Comparison of ENCODE assay signal across 11 cellular contexts in genomic region chr2:189662674-189663226, GRCh38. TPM values are rescaled to one million over a fixed set of nuclear protein-coding genes. Genes with fewer than 3 reads are reported as not detected.
A peak's percentile ranks its signal among the peaks of the same experiment; 100 is the strongest.
DNase-seq lines count a peak whose midpoint lies in the region; ATAC-seq and TF ChIP-seq lines count a peak whose summit lies in the region.
"Had no signal": no experiment of that assay in that cellular context is flagged by ENCODE, and none has a peak within 500 bp of the region (broad histone marks: within the 10 kb centered on the region; RNA-seq: fewer than 3 reads in every experiment).

No MANE protein-coding gene starts in this region.

- TF ChIP-seq EP300 in sigmoid colon (IDR thresholded peaks at IDR 0.05), result no peak

- H3K27me3 ChIP-seq in MG63, result no peaks in the 10 kb centered on the region
- H3K27me3 ChIP-seq in esophagus squamous epithelium, result no peaks in the 10 kb centered on the region
- no peaks in the 10 kb centered on the region for H3K27me3 ChIP-seq in sigmoid colon

- H3K4me1 ChIP-seq in esophagus squamous epithelium (peaks cover 0 to 36% (median 16%) of the 10 kb centered on the region in 3 donors), sigmoid colon (peaks cover 0 to 33% (median 25%) of the 10 kb centered on the region in 4 donors)

- ATAC-seq in GM18511 (IDR thresholded peaks at IDR 0.05; ENCODE audit: unreplicated experiment), result no peak

- TF ChIP-seq POLR2A in esophagus squamous epithelium (IDR thresholded peaks at IDR 0.05) (no peak), sigmoid colon (IDR thresholded peaks at IDR 0.05) (no peak)

- H3K36me3 ChIP-seq in MG63 (peaks cover 26% of the 10 kb centered on the region), esophagus squamous epithelium (peaks cover 0 to 32% (median 7%) of the 10 kb centered on the region in 3 donors), sigmoid colon (peaks cover 5 to 25% (median 7%) of the 10 kb centered on the region in 4 donors)

- no peaks in the 10 kb centered on the region for H3K9me3 ChIP-seq in MG63
- H3K9me3 ChIP-seq in esophagus squamous epithelium, result no peaks in the 10 kb centered on the region
- no peaks in the 10 kb centered on the region for H3K9me3 ChIP-seq in sigmoid colon

- peak overlapping the region; percentile 86 for H3K4me3 ChIP-seq in MG63
- H3K4me3 ChIP-seq in esophagus squamous epithelium, result peak overlapping the region in 3 of 4 donors; percentile 81 to 91 (median 91)
- peak overlapping the region in 3 of 4 donors; percentile 64 to 76 (median 67) for H3K4me3 ChIP-seq in sigmoid colon

- H3K27ac ChIP-seq in esophagus squamous epithelium (no peak overlapping the region), sigmoid colon (peak overlapping the region in 2 of 4 donors; percentile 85 to 88)

- peak; percentile 43 for DNase-seq in ELF-1 (ENCODE audit: low read depth, low spot score)
- DNase-seq in MG63, result no peak
- no peak for DNase-seq in esophagus squamous epithelium (lab: John Stamatoyannopoulos, UW)
- DNase-seq in sigmoid colon, result no peak
- no peak for DNase-seq in cortex of kidney (lab: John Stamatoyannopoulos, UW)
- no peak for DNase-seq in GM20000 (ENCODE audit: low spot score)
- no peak for DNase-seq in NCI-H345 (lab: John Stamatoyannopoulos, UW)
- DNase-seq: activated gamma-delta T cell treated with Interleukin-2 at 50 U/mL for 16 hours, H7, retina had no signal

- WGBS in esophagus squamous epithelium, 2 donors, result 53 to 78% methylated on average over 3 to 5 of the region's 5 CpGs
- WGBS in sigmoid colon, 2 donors, result 67 to 87% methylated on average over 5 of the region's 5 CpGs

- intact Hi-C loops in esophagus squamous epithelium (cut with DNase I), result no loop called here
- intact Hi-C loops in sigmoid colon (cut with DNase I), result loop anchor here (5.0 kb wide), 1 partner anchor 120 kb away; the partner anchor contains the start of genes ORMDL1 and PMS1

- TF ChIP-seq CTCF in esophagus squamous epithelium (IDR thresholded peaks at IDR 0.05) (no peak), sigmoid colon (IDR thresholded peaks at IDR 0.05) (no peak), GM20000 (IDR thresholded peaks at IDR 0.05; ENCODE audit: extremely low read depth, missing control alignments) (no peak)

RNA-seq across cellular contexts. Expression of gene ASNSD1, which starts 1.5 kb away (rescaled TPM):
- total RNA-seq in MG63 (2014; rRNA removed; shearing (Covaris generic); ENCODE audit: low replicate concordance), result 49.5 and 151 TPM in 2 replicates
- total RNA-seq in esophagus squamous epithelium (10 to 100 TPM; 32.4 to 72.0 (median 38.0) TPM), sigmoid colon (10 to 100 TPM; 41.5 to 56.6 (median 49.7) TPM)
- polyA plus RNA-seq in sigmoid colon, result 10 to 100 TPM; 22.5 to 37.8 (median 27.3) TPM

RNA-seq across cellular contexts. Expression of gene ANKAR, which starts 11.7 kb away (rescaled TPM):
- total RNA-seq in MG63 (2014; rRNA removed; shearing (Covaris generic); ENCODE audit: low replicate concordance), result 0.17 and 3.9 TPM in 2 replicates
- total RNA-seq in esophagus squamous epithelium, result 10 to 100 TPM in 1 of 4 donors, 1 to 10 TPM in 3; 1.4 to 10.7 (median 1.9) TPM
- 10 to 100 TPM; 11.9 to 27.7 (median 23.9) TPM for total RNA-seq in sigmoid colon
- polyA plus RNA-seq in sigmoid colon, result 1 to 10 TPM; 2.1 to 2.5 (median 2.4) TPM
